10 cellular contexts compared by ENCODE assay signal in genomic region chr1:167631987-167632680, GRCh38. TPM values are rescaled to one million over a fixed set of nuclear protein-coding genes. Genes with fewer than 3 reads are reported as not detected.
A peak's percentile ranks its signal among the peaks of the same experiment; 100 is the strongest.
DNase-seq lines count a peak whose midpoint lies in the region; ATAC-seq and TF ChIP-seq lines count a peak whose summit lies in the region.
"Had no signal": no experiment of that assay in that cellular context is flagged by ENCODE, and none has a peak within 500 bp of the region (broad histone marks: within the 10 kb centered on the region; RNA-seq: fewer than 3 reads in every experiment).

No MANE protein-coding gene starts in this region.

- H3K36me3 Mint-ChIP-seq in T-helper 2 cell treated with Interferon-gamma antibody and Interleukin-4, amounts not matched to agents 5 μg/mL and 100 μg/mL, for 36 hours (ENCODE audit: low read depth): peaks cover 53% of the 10 kb centered on the region

- H3K27ac ChIP-seq in right cardiac atrium (ENCODE audit: low read length): peak overlapping the region; percentile 78
- peak overlapping the region in 3 of 4 donors; percentile 36 to 96 (median 64) for H3K27ac ChIP-seq in tibial nerve

- H3K9me3 Mint-ChIP-seq in T-helper 2 cell treated with Interferon-gamma antibody and Interleukin-4, amounts not matched to agents 5 μg/mL and 100 μg/mL, for 36 hours: no peaks in the 10 kb centered on the region

- H3K27me3 ChIP-seq in right cardiac atrium (ENCODE audit: control insufficient read depth, insufficient read depth) (no peaks in the 10 kb centered on the region), tibial nerve (peaks cover 0 to 3% of the 10 kb centered on the region in 2 donors)

- TF ChIP-seq EP300 in tibial nerve (IDR thresholded peaks at IDR 0.05): peak in 1 of 2 donors; percentile 9

- H3K4me1 ChIP-seq in right cardiac atrium (ENCODE audit: control insufficient read depth, insufficient read depth, low read length) (peaks cover 29% of the 10 kb centered on the region), tibial nerve (peaks cover 0 to 33% (median 15%) of the 10 kb centered on the region in 4 donors)

- no peaks in the 10 kb centered on the region for H3K27me3 Mint-ChIP-seq in T-helper 2 cell treated with Interferon-gamma antibody and Interleukin-4, amounts not matched to agents 5 μg/mL and 100 μg/mL, for 36 hours (ENCODE audit: low read depth)

- H3K9me3 ChIP-seq in right cardiac atrium (ENCODE audit: control insufficient read depth, low read length) (no peaks in the 10 kb centered on the region), tibial nerve (no peaks in the 10 kb centered on the region)

- H3K4me3 ChIP-seq in right cardiac atrium (ENCODE audit: low read length): no peak overlapping the region
- H3K4me3 ChIP-seq in tibial nerve: peak overlapping the region in 2 of 4 donors; percentile 63 to 68

- no peak for TF ChIP-seq CTCF in tibial nerve (IDR thresholded peaks at IDR 0.05)
- no peak for TF ChIP-seq CTCF in GM10266 (IDR thresholded peaks at IDR 0.05; ENCODE audit: control insufficient read depth, insufficient read depth, low read depth, missing control alignments)

- ATAC-seq in right cardiac atrium (peak; percentile 8 to 9), HG03196 (IDR thresholded peaks at IDR 0.05; ENCODE audit: unreplicated experiment) (no peak), HG02884 (IDR thresholded peaks at IDR 0.05; ENCODE audit: unreplicated experiment) (no peak)

- intact Hi-C loops in right cardiac atrium (cut with DNase I): loop anchor here (5.0 to 10.0 kb wide), 3 partner anchors 50 to 55 kb away; no protein-coding TSS in a partner anchor

- no peaks in the 10 kb centered on the region for H3K36me3 ChIP-seq in tibial nerve

- WGBS in right cardiac atrium: 35% methylated on average over 5 of the region's 5 CpGs
- 60 to 81% methylated on average over 5 of the region's 5 CpGs for WGBS in tibial nerve, 2 donors

- TF ChIP-seq POLR2A in tibial nerve (IDR thresholded peaks at IDR 0.05): no peak

- peak; percentile 65 for DNase-seq in activated CD8-positive, alpha-beta memory T cell treated with anti-CD3 and anti-CD28 coated beads, Interleukin-2, amount 50 U/mL, for 48 hours
- no peak for DNase-seq in activated CD8-positive, alpha-beta memory T cell treated with anti-CD3 and anti-CD28 coated beads, Interleukin-2, amount 50 U/mL, for 4 hours
- peak; percentile 21 for DNase-seq in T-helper 2 cell treated with Interferon-gamma antibody and Interleukin-4, amounts not matched to agents 5 μg/mL and 100 μg/mL, for 36 hours (ENCODE audit: low spot score)
- peak in 1 of 3 donors; percentile 57 for DNase-seq in right cardiac atrium
- DNase-seq in tibial nerve (ENCODE audit: low spot score in 2 of 2): no peak
- DNase-seq in GM10266 (ENCODE audit: extremely low spot score): no peak

- peak overlapping the region; percentile 90 for H3K27ac Mint-ChIP-seq in T-helper 2 cell treated with Interferon-gamma antibody and Interleukin-4, amounts not matched to agents 5 μg/mL and 100 μg/mL, for 36 hours

- H3K4me1 Mint-ChIP-seq in T-helper 2 cell treated with Interferon-gamma antibody and Interleukin-4, amounts not matched to agents 5 μg/mL and 100 μg/mL, for 36 hours (ENCODE audit: low read depth): peaks cover 59% of the 10 kb centered on the region

- peak overlapping the region; percentile 92 for H3K4me3 Mint-ChIP-seq in T-helper 2 cell treated with Interferon-gamma antibody and Interleukin-4, amounts not matched to agents 5 μg/mL and 100 μg/mL, for 36 hours

RNA-seq across cellular contexts. Expression of gene RCSD1, which starts 2.1 kb away (rescaled TPM):
- total RNA-seq in right cardiac atrium (10 to 100 TPM; 53.4 to 61.5 (median 58.2) TPM), tibial nerve (10 to 100 TPM; 10.0 to 17.7 (median 12.9) TPM)
- 27.1 TPM for polyA plus RNA-seq in right cardiac atrium
- total RNA-seq: HT1080 had no signal
- polyA plus RNA-seq: AG04450 had no signal

Comparison
In these comparisons a context has a peak if more than half of its experiments do, and no peak if none do; other contexts are left out.
1. DNase-seq: peak in activated CD8-positive, alpha-beta memory T cell treated with anti-CD3 and anti-CD28 coated beads, Interleukin-2, amount 50 U/mL, for 48 hours (single experiment) and T-helper 2 cell treated with Interferon-gamma antibody and Interleukin-4, amounts not matched to agents 5 μg/mL and 100 μg/mL, for 36 hours (single experiment); none in activated CD8-positive, alpha-beta memory T cell treated with anti-CD3 and anti-CD28 coated beads, Interleukin-2, amount 50 U/mL, for 4 hours (single experiment), tibial nerve (0 of 2) and GM10266 (single experiment).
2. ATAC-seq: peak in right cardiac atrium (2 of 2); none in HG03196 (single experiment) and HG02884 (single experiment).